In genomic region chr7:106598663-106599342, GRCh38 we compare ENCODE assay signal across 8 cellular contexts.
DNase-seq lines count a peak whose midpoint lies in the region; ATAC-seq lines count a peak whose summit lies in the region.

No MANE protein-coding gene starts in this region.

- DNase-seq in activated gamma-delta T cell treated with Interleukin-2 at 50 U/mL for 16 hours (peak; percentile 44), activated gamma-delta T cell (lab: John Stamatoyannopoulos, UW) (no peak), NCI-H2171 (lab: John Stamatoyannopoulos, UW) (peak; percentile 86), cerebellar cortex (ENCODE audit: low spot score) (peak; percentile 15), left kidney (ENCODE audit: low read depth, low spot score) (peak; percentile 87)
- DNase-seq in activated CD4-positive, CD25-positive, alpha-beta regulatory T cell (lab: John Stamatoyannopoulos, UW) = peak; percentile 9 to 16 (median 10)
- peak; percentile 11 to 29 (median 20) for DNase-seq in stimulated activated CD4-positive, alpha-beta T cell treated with anti-CD3 and anti-CD28 coated beads, TNF-alpha, amount 100 ng/mL, for 1 hour (ENCODE audit: low read depth in 3 of 3, low spot score in 1 of 3)

- peak; percentile 96 for ATAC-seq in HG03064 (IDR thresholded peaks at IDR 0.05; ENCODE audit: low read depth, unreplicated experiment)
